1 cellular context compared by ENCODE assay signal in genomic region chr7:46424934-46425333, GRCh38.
A peak's percentile ranks its signal among the peaks of the same experiment; 100 is the strongest.
TF ChIP-seq lines count a peak whose summit lies in the region.

No MANE protein-coding gene starts in this region.

TF ChIP-seq in GM12878, 131 proteins besides CTCF, POLR2A, EP300 and RAD21 (continued from another document):
- TF ChIP-seq SP1 (IDR thresholded peaks at IDR 0.05; ENCODE audit: low read depth, low read length) (no peak), SMC3 (IDR thresholded peaks at IDR 0.05; ENCODE audit: borderline replicate concordance, low read length) (no peak), CHD2 (IDR thresholded peaks at IDR 0.05; ENCODE audit: borderline replicate concordance, low read depth, low read length) (no peak), BMI1 (IDR thresholded peaks at IDR 0.05; ENCODE audit: borderline replicate concordance) (peak; percentile 53), RUNX3 (IDR thresholded peaks at IDR 0.05; ENCODE audit: low read length) (no peak), ZNF622 (IDR thresholded peaks at IDR 0.05) (no peak), ZBTB40 (IDR thresholded peaks at IDR 0.05; ENCODE audit: borderline replicate concordance) (no peak), FOXK2 (IDR thresholded peaks at IDR 0.05) (no peak)
